9 cellular contexts compared by ENCODE assay signal in genomic region chr3:180267202-180267843, GRCh38.
A peak's percentile ranks its signal among the peaks of the same experiment; 100 is the strongest.
DNase-seq lines count a peak whose midpoint lies in the region; ATAC-seq and TF ChIP-seq lines count a peak whose summit lies in the region.
"Had no signal": no experiment of that assay in that cellular context is flagged by ENCODE, and none has a peak within 500 bp of the region (broad histone marks: within the 10 kb centered on the region; RNA-seq: fewer than 3 reads in every experiment).

No MANE protein-coding gene starts in this region.

- H3K9me3 Mint-ChIP-seq in T-helper 2 cell treated with Interferon-gamma antibody and Interleukin-4, amounts not matched to agents 5 μg/mL and 100 μg/mL, for 36 hours = peaks cover 6% of the 10 kb centered on the region

- peaks cover 10% of the 10 kb centered on the region for H3K4me1 Mint-ChIP-seq in T-helper 2 cell treated with Interferon-gamma antibody and Interleukin-4, amounts not matched to agents 5 μg/mL and 100 μg/mL, for 36 hours (ENCODE audit: low read depth)

- TF ChIP-seq CTCF in GM12864 (IDR thresholded peaks at IDR 0.05; ENCODE audit: low read depth, low read length, missing control alignments) = no peak

- peak; percentile 99 for ATAC-seq in GM19467 (IDR thresholded peaks at IDR 0.05; ENCODE audit: unreplicated experiment)
- peak; percentile 99 for ATAC-seq in HG03103 (IDR thresholded peaks at IDR 0.05; ENCODE audit: low read depth, unreplicated experiment)

- H3K27me3 Mint-ChIP-seq in T-helper 2 cell treated with Interferon-gamma antibody and Interleukin-4, amounts not matched to agents 5 μg/mL and 100 μg/mL, for 36 hours (ENCODE audit: low read depth) = no peaks in the 10 kb centered on the region

- H3K36me3 Mint-ChIP-seq in T-helper 2 cell treated with Interferon-gamma antibody and Interleukin-4, amounts not matched to agents 5 μg/mL and 100 μg/mL, for 36 hours (ENCODE audit: low read depth) = no peaks in the 10 kb centered on the region

- DNase-seq in GM12864 (ENCODE audit: low read depth) = peak; percentile 44
- DNase-seq in T-helper 2 cell treated with Interferon-gamma antibody and Interleukin-4, amounts not matched to agents 5 μg/mL and 100 μg/mL, for 36 hours (ENCODE audit: low spot score) = no peak
- no peak for DNase-seq in NCI-H748 treated with DMSO at 0.1 percent for 48 hours (lab: John Stamatoyannopoulos, UW)
- no peak for DNase-seq in HUDEP-2 (lab: John Stamatoyannopoulos, UW; ENCODE audit: unreplicated experiment in 76 of 76)
- no peak for DNase-seq in midbrain (lab: John Stamatoyannopoulos, UW)
- no peak for DNase-seq in stimulated activated CD4-positive, alpha-beta T cell treated with anti-CD3 and anti-CD28 coated beads, Interleukin-4, amount 100 ng/mL, for 24 hours

- H3K4me3 ChIP-seq in GM12864 (ENCODE audit: low read depth, low read length) = peak overlapping the region; percentile 21; the same call in 1 of the 2 replicates
- H3K4me3 ChIP-seq: thoracic aorta had no signal

- peak overlapping the region; percentile 1 for H3K4me3 Mint-ChIP-seq in T-helper 2 cell treated with Interferon-gamma antibody and Interleukin-4, amounts not matched to agents 5 μg/mL and 100 μg/mL, for 36 hours

- peak overlapping the region; percentile 37 for H3K27ac Mint-ChIP-seq in T-helper 2 cell treated with Interferon-gamma antibody and Interleukin-4, amounts not matched to agents 5 μg/mL and 100 μg/mL, for 36 hours
